17 cellular contexts compared by ENCODE assay signal in genomic region chr12:90922068-90922743, GRCh38. TPM values are rescaled to one million over a fixed set of nuclear protein-coding genes. Genes with fewer than 3 reads are reported as not detected.
DNase-seq lines count a peak whose midpoint lies in the region; ATAC-seq and TF ChIP-seq lines count a peak whose summit lies in the region.
"Had no signal": no experiment of that assay in that cellular context is flagged by ENCODE, and none has a peak within 500 bp of the region (broad histone marks: within the 10 kb centered on the region; RNA-seq: fewer than 3 reads in every experiment).

No MANE protein-coding gene starts in this region.

- CTCF ChIA-PET in PC-3 (lab: Charles Lee): interaction anchor here (0.7 kb wide), 1 partner anchor 18 kb away, joined by 3 read pairs; no protein-coding TSS in a partner anchor

- no peaks in the 10 kb centered on the region; the same call in 2 of the 3 replicates for H3K9me3 Mint-ChIP-seq in GM23338
- H3K9me3 Mint-ChIP-seq: activated CD4-positive, alpha-beta memory T cell treated with anti-CD3 and anti-CD28 coated beads for 36 hours; dendritic cell treated with granulocyte-macrophage colony-stimulating factor and Interleukin-4, amounts not matched to agents 40 ng/mL and 50 ng/mL, for 4 days had no signal

- H3K9ac ChIP-seq in PC-3 (ENCODE audit: low read length) (peak overlapping the region; percentile 7; the same call in 1 of the 2 replicates), duodenal mucosa (ENCODE audit: low read depth in 1 of 2, low read length in 2 of 2) (no peak overlapping the region)

- H3K9me2 ChIP-seq in PC-3 (replicated peaks; ENCODE audit: low read length) (no peaks in the 10 kb centered on the region), GM23338 (ENCODE audit: insufficient read depth) (no peaks in the 10 kb centered on the region)

- peaks cover 17% of the 10 kb centered on the region for H3K4me1 ChIP-seq in ACC112 (ENCODE audit: control insufficient read depth, insufficient read depth, low read length, unreplicated experiment)
- peaks cover 14% of the 10 kb centered on the region for H3K4me1 ChIP-seq in PC-3 (ENCODE audit: insufficient read depth, low read length)
- H3K4me1 ChIP-seq in duodenal mucosa (ENCODE audit: control insufficient read depth in 1 of 2, insufficient read depth in 2 of 2, low read length in 2 of 2): peaks cover 10 to 20% of the 10 kb centered on the region in 2 donors
- H3K4me1 ChIP-seq in GM23338 (ENCODE audit: insufficient read depth): peaks cover 5% of the 10 kb centered on the region; the same call in 1 of the 2 replicates
- no peaks in the 10 kb centered on the region for H3K4me1 ChIP-seq in effector memory CD4-positive, alpha-beta T cell (ENCODE audit: control insufficient read depth, insufficient read depth, low read length, poor library complexity, severe bottlenecking)

- POLR2A ChIA-PET in PC-3 (lab: Charles Lee; ENCODE audit: unreplicated experiment): interaction anchor here (0.7 kb wide), 1 partner anchor 29 kb away, joined by 10 read pairs; no protein-coding TSS in a partner anchor

- H4K20me1 ChIP-seq in PC-3 (ENCODE audit: low read length) (no peaks in the 10 kb centered on the region), GM23338 (replicated peaks; ENCODE audit: insufficient read depth) (no peaks in the 10 kb centered on the region)

- no peaks in the 10 kb centered on the region for H3K27me3 Mint-ChIP-seq in GM23338 (ENCODE audit: insufficient read depth, low read depth, poor library complexity)
- H3K27me3 Mint-ChIP-seq: dendritic cell treated with granulocyte-macrophage colony-stimulating factor and Interleukin-4, amounts not matched to agents 40 ng/mL and 50 ng/mL, for 4 days had no signal

- no peak overlapping the region for H3K27ac Mint-ChIP-seq in GM23338
- H3K27ac Mint-ChIP-seq: activated CD4-positive, alpha-beta memory T cell treated with anti-CD3 and anti-CD28 coated beads for 36 hours; activated T-cell treated with anti-CD3 and anti-CD28 coated beads, Interleukin-2, amount 50 U/mL, for 72 hours; dendritic cell treated with granulocyte-macrophage colony-stimulating factor and Interleukin-4, amounts not matched to agents 40 ng/mL and 50 ng/mL, for 4 days had no signal

- DNase-seq in PC-3 (peak; percentile 79), left lobe of liver (ENCODE audit: low spot score) (no peak), globus pallidus (ENCODE audit: low spot score) (no peak), GM23338 (ENCODE audit: low spot score) (no peak)
- no peak for DNase-seq in effector memory CD4-positive, alpha-beta T cell
- DNase-seq: activated CD4-positive, alpha-beta memory T cell treated with anti-CD3 and anti-CD28 coated beads for 36 hours; activated T-cell treated with anti-CD3 and anti-CD28 coated beads, Interleukin-2, amount 50 U/mL, for 72 hours; adrenal gland; NCI-H1105 treated with DMSO at 0.1 percent for 48 hours; NCI-H345 had no signal

- H3K9me3 ChIP-seq in PC-3 (ENCODE audit: low read length) (no peaks in the 10 kb centered on the region), duodenal mucosa (ENCODE audit: control insufficient read depth in 1 of 2, low read length in 2 of 2) (no peaks in the 10 kb centered on the region)
- H3K9me3 ChIP-seq in effector memory CD4-positive, alpha-beta T cell (ENCODE audit: control insufficient read depth, low read length): no peaks in the 10 kb centered on the region
- H3K9me3 ChIP-seq: adrenal gland, suprapubic skin had no signal

- BruUV-seq in PC-3 (replicated peaks; lab: Mats Ljungman, UMichigan): no TSS peak

- H3K27me3 ChIP-seq in ACC112 (ENCODE audit: insufficient read depth, low read length): no peaks in the 10 kb centered on the region
- H3K27me3 ChIP-seq in PC-3 (ENCODE audit: low read length): no peaks in the 10 kb centered on the region
- H3K27me3 ChIP-seq in duodenal mucosa (ENCODE audit: control insufficient read depth in 1 of 2, insufficient read depth in 2 of 2, low read length in 2 of 2): no peaks in the 10 kb centered on the region
- no peaks in the 10 kb centered on the region for H3K27me3 ChIP-seq in GM23338 (ENCODE audit: insufficient read depth)
- no peaks in the 10 kb centered on the region for H3K27me3 ChIP-seq in effector memory CD4-positive, alpha-beta T cell (replicated peaks; ENCODE audit: control insufficient read depth, insufficient read depth, low read length, poor library complexity, severe bottlenecking)
- H3K27me3 ChIP-seq: adrenal gland, suprapubic skin had no signal

- TF ChIP-seq CTCF in PC-3 (conservative IDR thresholded peaks at IDR 0.05; ENCODE audit: low read depth, low read length): no peak
- no peak for TF ChIP-seq CTCF in GM23338 (conservative IDR thresholded peaks at IDR 0.05; ENCODE audit: low read depth in 2 of 2)

- no peaks in the 10 kb centered on the region for H3K36me3 ChIP-seq in ACC112 (ENCODE audit: insufficient read depth, low read length)
- H3K36me3 ChIP-seq in PC-3 (ENCODE audit: low read depth, low read length): no peaks in the 10 kb centered on the region
- H3K36me3 ChIP-seq in duodenal mucosa (ENCODE audit: control insufficient read depth in 1 of 2, insufficient read depth in 2 of 2, low read length in 2 of 2): no peaks in the 10 kb centered on the region
- H3K36me3 ChIP-seq in GM23338 (ENCODE audit: insufficient read depth): no peaks in the 10 kb centered on the region
- H3K36me3 ChIP-seq in effector memory CD4-positive, alpha-beta T cell (ENCODE audit: control insufficient read depth, insufficient read depth, low read length): no peaks in the 10 kb centered on the region
- H3K36me3 ChIP-seq: adrenal gland, suprapubic skin had no signal

- H3F3A ChIP-seq in PC-3 (ENCODE audit: low read length, unreplicated experiment) (no peaks in the 10 kb centered on the region), GM23338 (replicated peaks; ENCODE audit: low read depth) (no peaks in the 10 kb centered on the region)

- no peak overlapping the region for H3K4me3 Mint-ChIP-seq in GM23338
- H3K4me3 Mint-ChIP-seq: activated CD4-positive, alpha-beta memory T cell treated with anti-CD3 and anti-CD28 coated beads for 36 hours; activated T-cell treated with anti-CD3 and anti-CD28 coated beads, Interleukin-2, amount 50 U/mL, for 72 hours; dendritic cell treated with granulocyte-macrophage colony-stimulating factor and Interleukin-4, amounts not matched to agents 40 ng/mL and 50 ng/mL, for 4 days had no signal

- H3K27ac ChIP-seq in ACC112 (ENCODE audit: low read depth, low read length) (peak overlapping the region; percentile 67), PC-3 (ENCODE audit: low read length) (peak overlapping the region; percentile 57), duodenal mucosa (ENCODE audit: low read depth, low read length) (peak overlapping the region; percentile 47), GM23338 (ENCODE audit: low read depth) (no peak overlapping the region)
- H3K27ac ChIP-seq in effector memory CD4-positive, alpha-beta T cell (ENCODE audit: insufficient read depth, low read length, poor library complexity, severe bottlenecking): no peak overlapping the region
- H3K27ac ChIP-seq: suprapubic skin had no signal

- no peak overlapping the region for H3K4me3 ChIP-seq in ACC112 (ENCODE audit: low read depth, low read length)
- no peak overlapping the region for H3K4me3 ChIP-seq in PC-3 (ENCODE audit: low read length)
- H3K4me3 ChIP-seq in duodenal mucosa (ENCODE audit: low read depth in 1 of 2, low read length in 2 of 2): no peak overlapping the region
- H3K4me3 ChIP-seq in GM23338: no peak overlapping the region
- no peak overlapping the region for H3K4me3 ChIP-seq in effector memory CD4-positive, alpha-beta T cell (ENCODE audit: insufficient read depth, low read depth, low read length, poor library complexity, severe bottlenecking)
- H3K4me3 ChIP-seq: adrenal gland, suprapubic skin had no signal

- H2AFZ ChIP-seq in ACC112 (ENCODE audit: low read length, unreplicated experiment) (peak overlapping the region; percentile 42), PC-3 (ENCODE audit: low read length) (no peak overlapping the region), GM23338 (no peak overlapping the region)

- peaks cover 6% of the 10 kb centered on the region; the same call in 2 of the 3 replicates for H3K4me1 Mint-ChIP-seq in GM23338

- ATAC-seq in PC-3 (peak; percentile 96), left lobe of liver (peak; percentile 73), GM23338 (no peak), HG02642 (IDR thresholded peaks at IDR 0.05; ENCODE audit: poor library complexity, unreplicated experiment) (no peak)
- ATAC-seq: activated T-cell treated with anti-CD3 and anti-CD28 coated beads, Interleukin-2, amount 50 U/mL, for 72 hours had no signal

- intact Hi-C loops in PC-3 (cut with micrococcal nuclease): loop anchor here (2.0 kb wide), 1 partner anchor 17 kb away; no protein-coding TSS in a partner anchor

- H3K4me2 ChIP-seq in PC-3 (ENCODE audit: low read length) (peak overlapping the region; percentile 17), GM23338 (no peak overlapping the region)

- H3K79me2 ChIP-seq in ACC112 (ENCODE audit: control insufficient read depth, insufficient read depth, low read length, unreplicated experiment) (no peaks in the 10 kb centered on the region), PC-3 (ENCODE audit: low read length) (no peaks in the 10 kb centered on the region), GM23338 (replicated peaks; ENCODE audit: insufficient read depth) (no peaks in the 10 kb centered on the region)

- no peaks in the 10 kb centered on the region for H3K36me3 Mint-ChIP-seq in GM23338 (ENCODE audit: low read depth)
- H3K36me3 Mint-ChIP-seq: activated CD4-positive, alpha-beta memory T cell treated with anti-CD3 and anti-CD28 coated beads for 36 hours had no signal

TF ChIP-seq in GM23338, 12 proteins besides CTCF, POLR2A, EP300 and RAD21 (continues in another document):
- TF ChIP-seq ETS1 (IDR thresholded peaks at IDR 0.05) (no peak), ZNF331 (CRISPR knock-in tag; IDR thresholded peaks at IDR 0.05; ENCODE audit: low read depth) (no peak), EZH2phosphoT487 (IDR thresholded peaks at IDR 0.05; ENCODE audit: unreplicated experiment) (no peak)

RNA-seq across cellular contexts. Expression of gene CCER1, which starts 32.8 kb away (rescaled TPM):
- total RNA-seq in PC-3 (2014; rRNA removed): not detected in 2 replicates
- not detected for total RNA-seq in left lobe of liver
- not detected in 2 replicates for total RNA-seq in GM23338 (2014; rRNA removed; shearing (Covaris generic))
- polyA plus RNA-seq in GM23338 (2016; fragmentation: Nextera tagmentation; extraction: Ambion mirVana): not detected in 2 replicates
- total RNA-seq: activated CD4-positive, alpha-beta memory T cell treated with anti-CD3 and anti-CD28 coated beads for 36 hours; activated T-cell treated with anti-CD3 and anti-CD28 coated beads, Interleukin-2, amount 50 U/mL, for 72 hours; adrenal gland; mononuclear cell; OCI-LY7; suprapubic skin had no signal
- polyA plus RNA-seq: adrenal gland had no signal

Comparison
In these comparisons a context has a peak if more than half of its experiments do, and no peak if none do; other contexts are left out.
1. H3K27ac ChIP-seq: peak in ACC112 (single experiment), PC-3 (single experiment) and duodenal mucosa (single experiment); none in GM23338 (single experiment) and effector memory CD4-positive, alpha-beta T cell (single experiment).
2. ATAC-seq: peak in PC-3 (single experiment) and left lobe of liver (single experiment); none in GM23338 (single experiment) and HG02642 (single experiment).